9 cellular contexts compared by ENCODE assay signal in the genomic region with DNA sequence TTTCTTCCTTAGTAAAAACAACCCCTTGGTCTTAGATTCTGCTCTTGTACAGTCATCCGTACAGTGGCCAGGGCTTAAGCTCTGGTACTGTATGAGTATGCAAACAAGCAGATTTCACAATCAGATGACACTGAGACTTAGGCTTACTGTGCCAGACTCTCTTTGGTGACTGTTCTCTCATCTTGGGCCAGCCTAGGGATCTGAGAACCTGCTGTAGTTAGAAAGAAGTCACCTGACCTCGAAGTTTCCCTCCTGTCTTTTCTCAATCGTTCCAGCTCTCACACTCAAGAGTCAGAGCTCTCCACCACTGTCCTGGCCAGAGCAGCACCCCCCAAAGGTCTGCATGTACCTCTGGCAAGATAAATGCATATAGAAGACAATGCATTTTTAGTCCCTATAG.
DNase-seq lines count a peak whose midpoint lies in the region; ATAC-seq and TF ChIP-seq lines count a peak whose summit lies in the region.
"Had no signal": no experiment of that assay in that cellular context is flagged by ENCODE, and none has a peak within 500 bp of the region (broad histone marks: within the 10 kb centered on the region; RNA-seq: fewer than 3 reads in every experiment).

No MANE protein-coding gene starts in this region.

- WGBS in liver = 24% methylated on average over 3 of the region's 3 CpGs

- H3K27ac ChIP-seq in angular gyrus (ENCODE audit: low read depth, low read length) (peak overlapping the region; percentile 62), liver (ENCODE audit: low read depth in 1 of 2, low read length in 2 of 2) (peak overlapping the region; percentile 50 to 61)
- H3K27ac ChIP-seq: KMS-11 had no signal

- DNase-seq in SW480 (ENCODE audit: low spot score) (no peak), putamen (ENCODE audit: low spot score) (no peak), COR-L47 (lab: John Stamatoyannopoulos, UW) (no peak), hippocampal formation (lab: John Stamatoyannopoulos, UW) (no peak)

- no peak for TF ChIP-seq RAD21 in liver (IDR thresholded peaks at IDR 0.05)

- no peaks in the 10 kb centered on the region for H3K9me3 ChIP-seq in liver (ENCODE audit: control insufficient read depth in 4 of 4, low read length in 3 of 4)

- no peaks in the 10 kb centered on the region for H3K36me3 ChIP-seq in liver (ENCODE audit: control insufficient read depth in 4 of 4, insufficient read depth in 3 of 4, low read depth in 1 of 4, low read length in 3 of 4)

- no peak overlapping the region for H3K4me3 ChIP-seq in liver (ENCODE audit: low read depth in 1 of 3, low read length in 3 of 3)

- TF ChIP-seq CTCF in liver (IDR thresholded peaks at IDR 0.05; ENCODE audit: low read depth, low read length, missing input control) = no peak

- H3K9ac ChIP-seq in liver (ENCODE audit: low read depth in 1 of 2, low read length in 2 of 2) = no peak overlapping the region
- H3K9ac ChIP-seq: KMS-11 had no signal

- H3K4me1 ChIP-seq in liver (ENCODE audit: control insufficient read depth in 4 of 4, insufficient read depth in 4 of 4, low read length in 3 of 4) = peaks cover 0 to 12% (median 0%) of the 10 kb centered on the region in 4 donors

- ATAC-seq in GM18511 (IDR thresholded peaks at IDR 0.05; ENCODE audit: unreplicated experiment) (peak; percentile 53), HG02981 (IDR thresholded peaks at IDR 0.05; ENCODE audit: unreplicated experiment) (peak; percentile 70)

- H3K27me3 ChIP-seq in liver (ENCODE audit: control insufficient read depth in 4 of 4, insufficient read depth in 4 of 4, low read length in 3 of 4) = peaks cover 0 to 7% (median 0%) of the 10 kb centered on the region in 4 donors

TF ChIP-seq in liver, 16 proteins besides CTCF, POLR2A, EP300 and RAD21:
- no peak for TF ChIP-seq EGR1 (IDR thresholded peaks at IDR 0.05; ENCODE audit: low read depth in 2 of 2)
- no peak for TF ChIP-seq FOXA2 (IDR thresholded peaks at IDR 0.05)
- TF ChIP-seq, protein P1, sequence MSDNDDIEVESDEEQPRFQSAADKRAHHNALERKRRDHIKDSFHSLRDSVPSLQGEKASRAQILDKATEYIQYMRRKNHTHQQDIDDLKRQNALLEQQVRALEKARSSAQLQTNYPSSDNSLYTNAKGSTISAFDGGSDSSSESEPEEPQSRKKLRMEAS (IDR thresholded peaks at IDR 0.05) = no peak
- no peak for TF ChIP-seq GABPA (IDR thresholded peaks at IDR 0.05 in 1 of 2, conservative IDR thresholded peaks at IDR 0.05 in 1 of 2)
- TF ChIP-seq FOXA1 (IDR thresholded peaks at IDR 0.05) = no peak
- TF ChIP-seq SP1 (IDR thresholded peaks at IDR 0.05) = no peak
- no peak for TF ChIP-seq HNF4A (conservative IDR thresholded peaks at IDR 0.05)
- no peak for TF ChIP-seq RXRA (IDR thresholded peaks at IDR 0.05)
